ENCODE assay signal across 1 cellular context in the genomic region with DNA sequence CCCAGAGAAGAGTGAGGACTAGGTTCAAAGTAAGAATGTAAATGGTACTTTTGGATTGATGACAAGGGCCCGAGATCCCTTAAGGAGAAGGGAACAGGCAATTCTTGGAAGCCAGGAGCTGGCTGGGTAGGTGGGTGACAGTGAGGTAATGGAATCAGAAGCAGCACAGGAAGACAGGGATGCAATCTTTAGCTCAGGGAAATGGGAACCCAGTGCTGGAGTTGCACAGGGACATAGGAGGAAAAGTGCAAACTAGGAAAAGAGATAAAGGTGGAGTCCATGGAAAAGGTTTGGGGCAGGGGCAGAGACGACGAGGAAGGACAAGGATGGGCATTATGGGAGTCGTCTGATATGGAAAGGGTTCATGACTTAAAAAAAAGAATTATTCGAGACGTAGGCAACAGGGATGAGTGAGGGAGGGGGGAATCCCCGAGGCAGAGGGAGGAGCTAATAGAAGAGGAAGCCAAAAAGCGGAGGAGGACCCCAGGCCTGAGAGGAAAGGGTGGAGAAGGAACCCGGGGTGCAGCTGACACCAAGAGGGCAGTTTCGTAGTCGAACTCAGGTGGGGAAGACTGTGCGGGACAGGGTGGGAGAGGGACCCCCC.
TF ChIP-seq lines count a peak whose summit lies in the region.

No MANE protein-coding gene starts in this region.

TF ChIP-seq in endothelial cell of umbilical vein, 7 proteins besides CTCF, POLR2A, EP300 and RAD21:
- no peak for TF ChIP-seq GATA2 (IDR thresholded peaks at IDR 0.05; ENCODE audit: insufficient read depth, insufficient read length, low read depth, low read length)
- no peak for TF ChIP-seq MYC (IDR thresholded peaks at IDR 0.05; ENCODE audit: low read depth, low read length)
- no peak for TF ChIP-seq POLR2AphosphoS5 (IDR thresholded peaks at IDR 0.05; ENCODE audit: insufficient read depth, low read depth, low read length)
- TF ChIP-seq EZH2 (IDR thresholded peaks at IDR 0.05; ENCODE audit: borderline replicate concordance, low read depth, low read length, severe bottlenecking) = no peak
- TF ChIP-seq JUN (IDR thresholded peaks at IDR 0.05; ENCODE audit: borderline replicate concordance, insufficient read depth, insufficient read length, low read depth) = no peak
- no peak for TF ChIP-seq FOS (IDR thresholded peaks at IDR 0.05; ENCODE audit: borderline replicate concordance, insufficient read depth, low read length)
- no peak for TF ChIP-seq MAX (IDR thresholded peaks at IDR 0.05; ENCODE audit: insufficient read depth, insufficient read length)
